Comparison of ENCODE assay signal across 10 cellular contexts in the genomic region with DNA sequence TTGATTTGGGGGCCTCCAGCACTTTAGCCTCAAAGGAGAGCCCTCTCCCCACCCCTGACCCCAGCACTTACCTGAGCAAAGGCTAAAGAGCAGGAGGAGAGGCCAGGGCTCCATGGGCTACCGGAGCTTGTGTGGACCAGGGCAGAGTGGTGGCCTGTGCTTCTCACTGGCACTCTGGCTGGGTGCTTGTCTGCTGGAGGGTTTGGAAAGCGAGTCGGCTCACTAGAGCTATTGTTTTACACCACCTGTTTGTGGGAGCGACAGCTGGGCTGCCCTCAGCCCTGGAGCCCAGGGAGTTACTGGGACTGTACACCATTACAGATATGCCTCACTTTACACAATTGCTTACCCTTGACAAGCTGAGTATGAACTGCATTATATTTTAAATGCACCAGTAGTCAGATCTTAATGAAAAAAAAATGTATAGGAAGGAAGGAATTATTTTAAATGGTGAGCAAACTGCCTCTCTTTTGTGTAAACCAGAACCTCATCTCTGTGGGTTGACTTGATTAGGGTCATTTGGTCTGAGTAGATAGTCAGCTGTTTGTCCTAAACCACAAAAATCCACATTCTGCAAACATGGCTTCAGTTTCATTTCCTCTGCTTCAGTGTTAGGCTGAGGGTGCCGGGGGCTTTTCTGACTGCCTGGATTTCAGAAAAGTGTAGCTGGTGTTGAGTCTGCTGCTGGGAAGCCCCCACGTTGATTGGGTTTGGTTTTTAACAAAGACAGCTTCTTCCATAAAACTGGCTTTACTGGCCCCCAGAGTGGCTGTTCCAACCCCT. TPM values are rescaled to one million over a fixed set of nuclear protein-coding genes. Genes with fewer than 3 reads are reported as not detected.
A peak's percentile ranks its signal among the peaks of the same experiment; 100 is the strongest.
DNase-seq lines count a peak whose midpoint lies in the region; ATAC-seq, FAIRE-seq and TF ChIP-seq lines count a peak whose summit lies in the region.
"Had no signal": no experiment of that assay in that cellular context is flagged by ENCODE, and none has a peak within 500 bp of the region (broad histone marks: within the 10 kb centered on the region; RNA-seq: fewer than 3 reads in every experiment).

Gene CHRNA1 (minus strand): TSS at position 192 of the 783 bp plus-strand sequence. CDS start 78 bp downstream, at position 114.

- H3K36me3 ChIP-seq in GM23248 (ENCODE audit: low read depth) (no peaks in the 10 kb centered on the region), endothelial cell of umbilical vein (ENCODE audit: control insufficient read depth in 2 of 2, extremely low read depth in 1 of 2, insufficient read depth in 2 of 2, low read length in 2 of 2) (no peaks in the 10 kb centered on the region), OCI-LY7 (ENCODE audit: insufficient read depth, low read length) (no peaks in the 10 kb centered on the region)

- intact Hi-C loops in endothelial cell of umbilical vein (cut with micrococcal nuclease): loop anchor here (10.0 kb wide), 1 partner anchor 400 kb away; the partner anchor contains the start of gene ATF2
- intact Hi-C loops in OCI-LY7 (cut with micrococcal nuclease; ENCODE audit: unreplicated experiment): no loop called here

- H3K9me3 ChIP-seq in GM23248 (ENCODE audit: low read depth) (no peaks in the 10 kb centered on the region), endothelial cell of umbilical vein (replicated peaks; ENCODE audit: control insufficient read depth, insufficient read depth, low read length) (no peaks in the 10 kb centered on the region), OCI-LY7 (ENCODE audit: low read length) (no peaks in the 10 kb centered on the region)

- POLR2A ChIA-PET in endothelial cell of umbilical vein (lab: Charles Lee) (no interaction called here), OCI-LY7 (lab: Charles Lee) (interaction anchor here (0.5 kb wide), 1 partner anchor 479 kb away, joined by 4 read pairs; no protein-coding TSS in a partner anchor)

- in situ Hi-C loops in GM23248 (cut with MboI): no loop called here

- H3K9me2 ChIP-seq in GM23248 (ENCODE audit: insufficient read depth): no peaks in the 10 kb centered on the region
- no peaks in the 10 kb centered on the region for H3K9me2 ChIP-seq in OCI-LY7 (ENCODE audit: insufficient read depth, low read length)

- CTCF ChIA-PET in endothelial cell of umbilical vein (lab: Charles Lee): interaction anchor here (0.6 to 6.6 kb wide), 7 partner anchors 11 to 234 kb away, joined by 3 to 85 read pairs (median 13); no protein-coding TSS in a partner anchor
- CTCF ChIA-PET in OCI-LY7 (lab: Charles Lee; ENCODE audit: unreplicated experiment): interaction anchor here (1.1 kb wide), 1 partner anchor 67 kb away, joined by 3 read pairs; no protein-coding TSS in a partner anchor

- H3K4me2 ChIP-seq in GM23248 (ENCODE audit: unreplicated experiment): no peak within 1 kb of the TSS
- peak within 1 kb of the TSS; percentile 62 for H3K4me2 ChIP-seq in endothelial cell of umbilical vein (ENCODE audit: insufficient read depth, low read length)
- H3K4me2 ChIP-seq in OCI-LY7 (ENCODE audit: low read length): no peak within 1 kb of the TSS

- H3K79me2 ChIP-seq in GM23248 (ENCODE audit: insufficient read depth) (no peaks in the 10 kb centered on the region), endothelial cell of umbilical vein (ENCODE audit: control insufficient read depth, insufficient read depth, low read length) (no peaks in the 10 kb centered on the region), OCI-LY7 (ENCODE audit: insufficient read depth, low read depth, low read length) (no peaks in the 10 kb centered on the region)

- H3K4me3 ChIP-seq in GM23248: no peak within 1 kb of the TSS
- no peak within 1 kb of the TSS for H3K4me3 ChIP-seq in endothelial cell of umbilical vein (replicated peaks in 1 of 3; ENCODE audit: insufficient read depth in 1 of 3, low read depth in 1 of 3, low read length in 3 of 3)
- H3K4me3 ChIP-seq in OCI-LY7 (ENCODE audit: low read depth, low read length, poor library complexity, severe bottlenecking): no peak within 1 kb of the TSS

- peak; percentile 53 for FAIRE-seq in endothelial cell of umbilical vein (lab: Jason Lieb, UNC)

- H4K20me1 ChIP-seq in GM23248 (ENCODE audit: insufficient read depth): no peaks in the 10 kb centered on the region
- no peaks in the 10 kb centered on the region for H4K20me1 ChIP-seq in endothelial cell of umbilical vein (replicated peaks; ENCODE audit: control insufficient read depth, extremely low read depth, insufficient read depth, low read length)
- no peaks in the 10 kb centered on the region for H4K20me1 ChIP-seq in OCI-LY7 (ENCODE audit: insufficient read depth, low read length)

- no peaks in the 10 kb centered on the region for H3F3A ChIP-seq in GM23248 (ENCODE audit: insufficient read depth)

- H3K4me1 ChIP-seq in GM23248 (ENCODE audit: insufficient read depth): no peaks in the 10 kb centered on the region
- peaks cover 23% of the 10 kb centered on the region for H3K4me1 ChIP-seq in endothelial cell of umbilical vein (ENCODE audit: control insufficient read depth, extremely low read depth, insufficient read depth, low read length)
- no peaks in the 10 kb centered on the region for H3K4me1 ChIP-seq in OCI-LY7 (ENCODE audit: insufficient read depth, low read length, poor library complexity, severe bottlenecking)

- no peaks in the 10 kb centered on the region for H3K9me1 ChIP-seq in endothelial cell of umbilical vein (replicated peaks; ENCODE audit: control insufficient read depth, extremely low read depth, insufficient read depth, low read length)

- H2AFZ ChIP-seq in GM23248: 0 out of 2 replicates have a peak within 1 kb of the TSS, but pooled peaks have one; percentile 19
- H2AFZ ChIP-seq in endothelial cell of umbilical vein (ENCODE audit: low read depth, low read length): peak within 1 kb of the TSS; percentile 3
- H2AFZ ChIP-seq in OCI-LY7 (ENCODE audit: low read length): no peak within 1 kb of the TSS

- H3K27ac ChIP-seq in GM23248 (no peak within 1 kb of the TSS), endothelial cell of umbilical vein (ENCODE audit: insufficient read depth, low read depth, low read length) (peak within 1 kb of the TSS; percentile 86), OCI-LY7 (ENCODE audit: low read depth, low read length, poor library complexity, severe bottlenecking) (no peak within 1 kb of the TSS)

- ATAC-seq in GM19035 (IDR thresholded peaks at IDR 0.05; ENCODE audit: unreplicated experiment) (no peak), HG02642 (IDR thresholded peaks at IDR 0.05; ENCODE audit: poor library complexity, unreplicated experiment) (no peak)

- BruUV-seq in endothelial cell of umbilical vein (replicated peaks; lab: Mats Ljungman, UMichigan): no TSS peak
- BruUV-seq in OCI-LY7 (replicated peaks; lab: Mats Ljungman, UMichigan): no TSS peak

- WGBS in GM23248 (ENCODE audit: low coverage in 1 of 2, low lambda C conversion rate in 2 of 2, missing lambda C conversion rate in 2 of 2), 2 experiments: 92 to 94% methylated on average over 6 of the region's 6 CpGs

- H3K9ac ChIP-seq in GM23248 (no peak within 1 kb of the TSS), endothelial cell of umbilical vein (replicated peaks; ENCODE audit: extremely low read depth, insufficient read depth, low read length) (peak within 1 kb of the TSS; percentile 57)

- dilution Hi-C loops in endothelial cell of umbilical vein (cut with MboI; ENCODE audit: extremely low pct_ligation_motif_present, low sequenced_read_pairs): no loop called here

- TF ChIP-seq CTCF in endothelial cell of umbilical vein (IDR thresholded peaks at IDR 0.05; ENCODE audit: extremely low read depth in 1 of 2, insufficient read depth in 1 of 2, low read depth in 1 of 2, low read length in 2 of 2) (no peak), OCI-LY7 (conservative IDR thresholded peaks at IDR 0.05; ENCODE audit: low read length) (no peak)

- H3K27me3 ChIP-seq in GM23248 (replicated peaks; ENCODE audit: insufficient read depth) (no peaks in the 10 kb centered on the region), endothelial cell of umbilical vein (ENCODE audit: control insufficient read depth in 2 of 2, insufficient read depth in 2 of 2, low read length in 2 of 2) (no peaks in the 10 kb centered on the region)

- peak; percentile 53 for DNase-seq in AG08395 (ENCODE audit: low spot score)
- peak; percentile 21 for DNase-seq in GM23248
- DNase-seq in NCI-H2171 (lab: John Stamatoyannopoulos, UW): peak; percentile 66
- DNase-seq in endothelial cell of umbilical vein (ENCODE audit: low read depth, low spot score): peak; percentile 49
- DNase-seq in OCI-LY7 (ENCODE audit: low spot score): no peak
- no peak for DNase-seq in NCI-H2227 treated with DMSO at 0.1 percent for 48 hours (lab: John Stamatoyannopoulos, UW)
- DNase-seq: CD4-positive, alpha-beta memory T cell had no signal

- no peak for TF ChIP-seq POLR2A in endothelial cell of umbilical vein (IDR thresholded peaks at IDR 0.05; ENCODE audit: low read depth, low read length)

TF ChIP-seq in endothelial cell of umbilical vein, 7 proteins besides CTCF, POLR2A, EP300 and RAD21:
- TF ChIP-seq FOS (IDR thresholded peaks at IDR 0.05; ENCODE audit: borderline replicate concordance, insufficient read depth, low read length) (no peak), MYC (IDR thresholded peaks at IDR 0.05; ENCODE audit: low read depth, low read length) (no peak), GATA2 (IDR thresholded peaks at IDR 0.05; ENCODE audit: insufficient read depth, insufficient read length, low read depth, low read length) (no peak)

RNA-seq across cellular contexts. Expression of gene CHRNA1, which starts in this region (rescaled TPM):
- total RNA-seq in GM23248 (2014; rRNA removed; shearing (Covaris generic)): not detected in 2 replicates
- polyA plus RNA-seq in GM23248 (2016; fragmentation: Nextera tagmentation; extraction: Ambion mirVana) (0.16 and 0.27 TPM in 2 replicates), endothelial cell of umbilical vein (18.2 and 30.8 TPM in 2 replicates)
- total RNA-seq in endothelial cell of umbilical vein (8.7 and 11.3 TPM in 2 replicates), OCI-LY7 (2022) (not detected in 2 replicates)
- polyA plus RNA-seq in endothelial cell of umbilical vein (2011; cell fraction: cytosol; rRNA removed): 5.4 and 5.9 TPM in 2 replicates
- polyA plus RNA-seq in endothelial cell of umbilical vein (2011; cell fraction: nucleus; rRNA removed): 7.2 and 9.4 TPM in 2 replicates
- 3.2 and 3.9 TPM in 2 replicates for polyA plus RNA-seq in endothelial cell of umbilical vein (2012)
- polyA minus RNA-seq in endothelial cell of umbilical vein: 19.1 and 26.3 TPM in 2 replicates
- not detected for polyA minus RNA-seq in endothelial cell of umbilical vein (2011; cell fraction: cytosol; rRNA and poly(A)+ RNA removed)
- polyA minus RNA-seq in endothelial cell of umbilical vein (2011; cell fraction: nucleus; rRNA and poly(A)+ RNA removed): 5.0 and 5.2 TPM in 2 replicates
- total RNA-seq in OCI-LY7 (2014; rRNA removed; shearing (Covaris generic)): not detected in 2 replicates
- total RNA-seq: CD4-positive, alpha-beta memory T cell; temporal lobe had no signal

Comparison
In these comparisons a context has a peak if more than half of its experiments do, and no peak if none do; other contexts are left out.
1. Peak in DNase-seq in GM23248; RNA of the gene not detected or under 1 TPM.
2. DNase-seq: peak in AG08395 (single experiment), NCI-H2171 (single experiment) and endothelial cell of umbilical vein (single experiment); none in OCI-LY7 (single experiment) and NCI-H2227 treated with DMSO at 0.1 percent for 48 hours (single experiment).